ENCODE assay signal across 8 cellular contexts in the genomic region with DNA sequence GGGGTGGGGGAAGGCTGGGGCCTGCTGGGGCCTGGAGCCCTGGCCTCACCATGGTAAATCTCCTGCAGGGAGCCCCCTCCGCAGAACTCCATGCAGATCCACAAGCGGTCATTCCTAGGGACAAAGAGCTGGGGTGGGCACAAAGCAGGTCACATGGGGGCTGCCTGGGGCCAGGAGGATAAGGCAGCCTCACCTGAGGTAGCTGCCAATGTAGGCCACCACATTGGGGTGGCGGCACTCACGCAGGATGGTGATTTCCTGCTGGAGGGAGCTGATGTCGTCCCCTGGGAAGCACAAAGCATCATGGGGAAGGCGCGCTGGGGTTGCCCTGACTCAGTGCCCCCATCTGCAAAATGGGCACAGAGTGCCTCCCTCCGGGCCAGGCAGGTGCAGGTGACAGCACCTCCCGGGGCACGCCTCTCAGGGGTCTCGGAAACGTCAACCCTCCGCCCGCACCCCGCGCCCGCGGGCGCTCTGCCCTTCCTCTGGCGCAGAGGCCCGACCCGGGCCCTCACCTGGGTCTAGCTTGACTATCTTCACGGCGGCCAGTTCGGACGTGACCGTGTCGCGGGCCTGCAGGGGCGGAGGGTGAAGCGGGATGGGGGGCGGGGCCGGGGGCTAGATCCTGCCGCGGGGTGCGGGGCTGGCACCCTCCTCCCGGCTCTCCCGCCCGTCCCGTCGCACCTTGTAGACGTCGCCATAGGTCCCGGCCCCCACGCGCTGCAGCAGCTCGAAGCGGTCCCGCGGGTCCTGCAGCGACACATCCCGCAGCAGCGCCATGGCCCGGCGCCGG. TPM values are rescaled to one million over a fixed set of nuclear protein-coding genes. Genes with fewer than 3 reads are reported as not detected.
DNase-seq lines count a peak whose midpoint lies in the region; ATAC-seq and TF ChIP-seq lines count a peak whose summit lies in the region.

No MANE protein-coding gene starts in this region.

- no peak for TF ChIP-seq CTCF in RWPE2 (IDR thresholded peaks at IDR 0.05; ENCODE audit: poor library complexity, severe bottlenecking)
- TF ChIP-seq CTCF in vagina (IDR thresholded peaks at IDR 0.05) = no peak

- ATAC-seq in GM21825 (IDR thresholded peaks at IDR 0.05; ENCODE audit: unreplicated experiment) = peak; percentile 20
- ATAC-seq in RWPE2 (ENCODE audit: low read depth) = no peak
- ATAC-seq in central memory CD8-positive, alpha-beta T cell (replicated peaks; ENCODE audit: extremely low read depth, poor library complexity, severe bottlenecking) = peak; percentile 38
- ATAC-seq in naive B cell (ENCODE audit: low read depth in 2 of 2) = peak; percentile 29 to 32
- no peak for ATAC-seq in HG03025 (IDR thresholded peaks at IDR 0.05; ENCODE audit: low FRiP score, unreplicated experiment)
- ATAC-seq in HG03139 (IDR thresholded peaks at IDR 0.05; ENCODE audit: unreplicated experiment) = no peak

- peaks cover 16% of the 10 kb centered on the region for H3K36me3 Mint-ChIP-seq in central memory CD8-positive, alpha-beta T cell (ENCODE audit: insufficient read depth)
- H3K36me3 Mint-ChIP-seq in naive B cell = peaks cover 4 to 19% of the 10 kb centered on the region in 2 donors

- intact Hi-C loops in vagina (cut with DNase I) = no loop called here

- H3K9me3 Mint-ChIP-seq in central memory CD8-positive, alpha-beta T cell = no peaks in the 10 kb centered on the region
- H3K9me3 Mint-ChIP-seq in naive B cell = no peaks in the 10 kb centered on the region

- peaks cover 22% of the 10 kb centered on the region for H3K36me3 ChIP-seq in RWPE2 (ENCODE audit: low read depth)
- no peaks in the 10 kb centered on the region for H3K36me3 ChIP-seq in vagina

- H3K4me3 Mint-ChIP-seq in central memory CD8-positive, alpha-beta T cell = peak overlapping the region; percentile 81
- peak overlapping the region; percentile 78 to 90 (median 88) for H3K4me3 Mint-ChIP-seq in naive B cell

- H3K27me3 ChIP-seq in RWPE2 (ENCODE audit: insufficient read depth, poor library complexity, severe bottlenecking) = no peaks in the 10 kb centered on the region
- no peaks in the 10 kb centered on the region for H3K27me3 ChIP-seq in vagina

- peak overlapping the region; percentile 38 for H3K4me3 ChIP-seq in RWPE2 (ENCODE audit: severe bottlenecking)
- H3K4me3 ChIP-seq in vagina = peak overlapping the region; percentile 72 to 84

- peaks cover 5% of the 10 kb centered on the region for H3K4me1 ChIP-seq in RWPE2 (ENCODE audit: insufficient read depth, poor library complexity, severe bottlenecking)
- H3K4me1 ChIP-seq in vagina = peaks cover 27% of the 10 kb centered on the region

- peaks cover 25% of the 10 kb centered on the region for H3K4me1 Mint-ChIP-seq in central memory CD8-positive, alpha-beta T cell
- H3K4me1 Mint-ChIP-seq in naive B cell = peaks cover 51 to 71% (median 58%) of the 10 kb centered on the region in 3 donors

- H3K27ac ChIP-seq in RWPE2 (ENCODE audit: poor library complexity, severe bottlenecking) = peak overlapping the region; percentile 70
- H3K27ac ChIP-seq in vagina = peak overlapping the region; percentile 92

- DNase-seq in ELF-1 (ENCODE audit: low read depth, low spot score) (peak; percentile 28), RWPE2 (ENCODE audit: low spot score) (no peak), naive B cell (peak; percentile 48), vagina (ENCODE audit: extremely low spot score in 2 of 2) (no peak)
- DNase-seq in central memory CD8-positive, alpha-beta T cell (ENCODE audit: low spot score in 2 of 2) = peak in 1 of 2 donors; percentile 29

- no peak for TF ChIP-seq POLR2A in vagina (IDR thresholded peaks at IDR 0.05)

- H3K27ac Mint-ChIP-seq in central memory CD8-positive, alpha-beta T cell (ENCODE audit: low read depth) = peak overlapping the region; percentile 61
- H3K27ac Mint-ChIP-seq in naive B cell = peak overlapping the region; percentile 30 to 97 (median 82)

- H3K9me3 ChIP-seq in RWPE2 (ENCODE audit: severe bottlenecking) = no peaks in the 10 kb centered on the region
- no peaks in the 10 kb centered on the region for H3K9me3 ChIP-seq in vagina

- H3K27me3 Mint-ChIP-seq in central memory CD8-positive, alpha-beta T cell = no peaks in the 10 kb centered on the region
- no peaks in the 10 kb centered on the region for H3K27me3 Mint-ChIP-seq in naive B cell

RNA-seq across cellular contexts. Expression of a gene that starts 0.4 kb away (rescaled TPM):
- polyA plus RNA-seq in naive B cell (ENCODE audit: low read depth in 6 of 6) = 10 to 100 TPM; 29.8 to 65.0 (median 39.7) TPM
- total RNA-seq in vagina = 20.6 TPM

RNA-seq across cellular contexts. Expression of a gene that starts 7.8 kb away (rescaled TPM):
- 10 to 100 TPM; 12.3 to 49.5 (median 27.4) TPM for polyA plus RNA-seq in naive B cell (ENCODE audit: low read depth in 6 of 6)
- total RNA-seq in vagina = 27.0 TPM

RNA-seq across cellular contexts. Expression of a gene that starts 24.2 kb away (rescaled TPM):
- polyA plus RNA-seq in naive B cell (ENCODE audit: low read depth in 6 of 6) = 100 to 1,000 TPM in 4 of 6 donors, 10 to 100 TPM in 2; 68.6 to 242 (median 132) TPM
- total RNA-seq in vagina = 278 TPM

RNA-seq across cellular contexts. Expression of a gene that starts 41.9 kb away (rescaled TPM):
- under 1 TPM in 4 of 6 donors, not detected in 2; 0.17 to 0.57 (median 0.33) TPM for polyA plus RNA-seq in naive B cell (ENCODE audit: low read depth in 6 of 6)
- total RNA-seq in vagina = 13.0 TPM

RNA-seq across cellular contexts. Expression of a gene that starts 42.8 kb away (rescaled TPM):
- 1 to 10 TPM in 5 of 6 donors, not detected in 1; 2.1 to 4.9 (median 2.2) TPM for polyA plus RNA-seq in naive B cell (ENCODE audit: low read depth in 6 of 6)
- 0.98 TPM for total RNA-seq in vagina

Comparison
In these comparisons a context has a peak if more than half of its experiments do, and no peak if none do; other contexts are left out.
1. DNase-seq: peak in ELF-1 (single experiment) and naive B cell (single experiment); none in RWPE2 (single experiment) and vagina (0 of 2).
2. ATAC-seq: peak in GM21825 (single experiment), central memory CD8-positive, alpha-beta T cell (single experiment) and naive B cell (2 of 2); none in RWPE2 (single experiment), HG03025 (single experiment) and HG03139 (single experiment).